8 cellular contexts compared by ENCODE assay signal in the genomic region with DNA sequence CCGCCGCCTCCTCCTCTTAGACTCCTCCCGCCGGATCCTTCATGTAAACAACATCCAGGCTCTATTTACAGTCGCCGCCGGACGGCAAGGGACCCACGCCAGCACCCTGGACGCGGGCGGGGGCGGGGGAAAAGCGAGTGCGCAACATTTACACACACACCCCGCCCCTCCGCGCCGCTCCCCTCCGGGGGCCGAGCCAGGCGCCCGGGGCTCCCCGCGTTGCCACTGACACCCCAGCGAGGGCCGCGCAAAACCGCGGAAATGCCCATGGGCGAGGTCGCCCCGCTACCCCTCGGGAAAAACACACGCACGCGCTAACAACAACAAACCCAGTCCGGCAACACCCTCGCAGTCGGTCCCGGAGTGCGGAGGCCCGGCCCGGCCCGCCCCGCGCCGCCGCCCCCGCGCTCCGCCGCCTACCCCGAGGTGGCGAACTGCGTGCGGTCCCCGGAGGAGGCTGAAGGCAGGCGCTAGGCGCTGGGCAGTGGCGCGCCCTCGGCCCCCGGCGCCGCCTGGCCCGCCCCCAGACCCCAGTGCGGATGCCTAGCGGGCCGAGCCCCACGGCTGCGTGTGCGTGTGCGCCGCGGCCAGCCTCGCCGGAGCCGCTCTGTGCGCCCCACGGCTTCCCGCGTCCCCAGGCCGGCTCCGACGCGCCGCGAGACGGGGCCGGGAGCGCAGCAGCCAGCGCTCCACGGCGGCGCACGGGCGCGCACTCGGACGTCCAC.
DNase-seq lines count a peak whose midpoint lies in the region; ATAC-seq and TF ChIP-seq lines count a peak whose summit lies in the region.

No MANE protein-coding gene starts in this region.

- H2BK12ac ChIP-seq in neuronal stem cell (ENCODE audit: low read length): peak overlapping the region; percentile 100

- H3K27ac ChIP-seq in gastroesophageal sphincter: peak overlapping the region; percentile 96 to 100 (median 98)
- H3K27ac ChIP-seq in neuronal stem cell (replicated peaks; ENCODE audit: low read length): peak overlapping the region; percentile 76
- H3K27ac ChIP-seq in subcutaneous abdominal adipose tissue (ENCODE audit: low read depth, low read length): peak overlapping the region; percentile 91

- peak; percentile 90 for DNase-seq in AG08396 (ENCODE audit: low spot score)
- peak; percentile 57 for DNase-seq in HS-27A (ENCODE audit: low read depth)
- DNase-seq in SK-N-DZ (ENCODE audit: low spot score): peak; percentile 81
- DNase-seq in activated naive CD4-positive, alpha-beta T cell treated with anti-CD3 and anti-CD28 coated beads for 36 hours: peak; percentile 67
- DNase-seq in neuronal stem cell (ENCODE audit: low spot score): peak; percentile 36

- peak overlapping the region; percentile 64 for H3K4me2 ChIP-seq in neuronal stem cell (ENCODE audit: insufficient read depth, low read length, poor library complexity, severe bottlenecking)

- TF ChIP-seq CTCF in gastroesophageal sphincter (IDR thresholded peaks at IDR 0.05): peak in 1 of 4 experiments; percentile 24

- TF ChIP-seq EP300 in gastroesophageal sphincter (IDR thresholded peaks at IDR 0.05): no peak

- ATAC-seq in GM18868 (IDR thresholded peaks at IDR 0.05; ENCODE audit: unreplicated experiment) (peak; percentile 42), gastroesophageal sphincter (peak; percentile 92)

- peak overlapping the region; percentile 24 for H2BK15ac ChIP-seq in neuronal stem cell (ENCODE audit: low read length)

- peak overlapping the region; percentile 37 for H3K4ac ChIP-seq in neuronal stem cell (ENCODE audit: low read length)

- no peaks in the 10 kb centered on the region for H3K36me3 ChIP-seq in gastroesophageal sphincter
- no peaks in the 10 kb centered on the region for H3K36me3 ChIP-seq in neuronal stem cell (replicated peaks in 1 of 2; ENCODE audit: control insufficient read depth in 2 of 2, insufficient read depth in 2 of 2, low read length in 2 of 2)
- no peaks in the 10 kb centered on the region for H3K36me3 ChIP-seq in subcutaneous abdominal adipose tissue (ENCODE audit: control insufficient read depth in 5 of 5, insufficient read depth in 5 of 5, low read length in 5 of 5)

- intact Hi-C loops in activated naive CD4-positive, alpha-beta T cell treated with anti-CD3 and anti-CD28 coated beads for 36 hours (cut with micrococcal nuclease): loop anchor here (1.0 to 10.0 kb wide), 12 partner anchors 8 to 1868 kb away; partner anchors contain the start of genes AK4, CACHD1 and JAK1

- peaks cover 5% of the 10 kb centered on the region for H3K79me1 ChIP-seq in neuronal stem cell (ENCODE audit: low read depth, low read length)

- peak overlapping the region; percentile 89 for H3K4me3 Mint-ChIP-seq in activated naive CD4-positive, alpha-beta T cell treated with anti-CD3 and anti-CD28 coated beads for 36 hours

- peak overlapping the region; percentile 95 for H2AFZ ChIP-seq in neuronal stem cell (ENCODE audit: low read length)

- peak overlapping the region; percentile 72 to 95 for H3K4me3 ChIP-seq in gastroesophageal sphincter
- peak overlapping the region; percentile 73 to 100 for H3K4me3 ChIP-seq in neuronal stem cell (ENCODE audit: low read length in 2 of 2)
- peak overlapping the region; percentile 82 to 99 (median 95) for H3K4me3 ChIP-seq in subcutaneous abdominal adipose tissue (ENCODE audit: low read depth in 1 of 5, low read length in 5 of 5)

- H3K9ac ChIP-seq in neuronal stem cell (ENCODE audit: low read depth, low read length, poor library complexity): peak overlapping the region; percentile 91
- peak overlapping the region; percentile 71 to 88 (median 82) for H3K9ac ChIP-seq in subcutaneous abdominal adipose tissue (ENCODE audit: low read length in 5 of 5)

- no peaks in the 10 kb centered on the region for H3K27me3 Mint-ChIP-seq in activated naive CD4-positive, alpha-beta T cell treated with anti-CD3 and anti-CD28 coated beads for 36 hours (ENCODE audit: low read depth)

- H3K18ac ChIP-seq in neuronal stem cell (ENCODE audit: low read length): peak overlapping the region; percentile 99

- peak overlapping the region; percentile 90 for H3K23ac ChIP-seq in neuronal stem cell (ENCODE audit: low read depth, low read length, poor library complexity)

- TF ChIP-seq POLR2A in gastroesophageal sphincter (IDR thresholded peaks at IDR 0.05): peak; percentile 79 to 87

- H2AK5ac ChIP-seq in neuronal stem cell (ENCODE audit: low read depth, low read length): no peak overlapping the region

- H3K36me3 Mint-ChIP-seq in activated naive CD4-positive, alpha-beta T cell treated with anti-CD3 and anti-CD28 coated beads for 36 hours (ENCODE audit: low read depth): no peaks in the 10 kb centered on the region

- H2BK5ac ChIP-seq in neuronal stem cell (ENCODE audit: low read length): peak overlapping the region; percentile 97

- H3K4me1 ChIP-seq in gastroesophageal sphincter: peaks cover 4 to 52% (median 18%) of the 10 kb centered on the region in 3 donors
- H3K4me1 ChIP-seq in neuronal stem cell (ENCODE audit: control insufficient read depth in 2 of 2, insufficient read depth in 1 of 2, low read depth in 1 of 2, low read length in 2 of 2): peaks cover 9% of the 10 kb centered on the region in 2 donors
- H3K4me1 ChIP-seq in subcutaneous abdominal adipose tissue (ENCODE audit: control insufficient read depth in 5 of 5, insufficient read depth in 5 of 5, low read length in 5 of 5): peaks cover 0 to 48% (median 46%) of the 10 kb centered on the region in 5 donors

- 0 to 7% methylated on average over 3 to 6 of the region's 101 CpGs for WGBS in gastroesophageal sphincter (ENCODE audit: low coverage in 1 of 2), 2 donors
- no CpG with 5 or more reads among the region's 101 CpGs for WGBS in neuronal stem cell (ENCODE audit: extremely low coverage in 2 of 2, insufficient read length in 2 of 2, insufficient replicate concordance in 1 of 2), 2 donors

- peak overlapping the region; percentile 18 for H2BK120ac ChIP-seq in neuronal stem cell (ENCODE audit: low read depth, low read length)

- H3K9me3 Mint-ChIP-seq in activated naive CD4-positive, alpha-beta T cell treated with anti-CD3 and anti-CD28 coated beads for 36 hours: no peaks in the 10 kb centered on the region

- H3K27ac Mint-ChIP-seq in activated naive CD4-positive, alpha-beta T cell treated with anti-CD3 and anti-CD28 coated beads for 36 hours: peak overlapping the region; percentile 77

- peak overlapping the region; percentile 94 for H4K91ac ChIP-seq in neuronal stem cell (ENCODE audit: low read depth, low read length, poor library complexity)

- H3K27me3 ChIP-seq in gastroesophageal sphincter: no peaks in the 10 kb centered on the region
- peaks cover 0 to 3% (median 0%) of the 10 kb centered on the region in 3 experiments for H3K27me3 ChIP-seq in neuronal stem cell (ENCODE audit: control insufficient read depth in 3 of 3, insufficient read depth in 3 of 3, low read depth in 1 of 3, low read length in 3 of 3)
- no peaks in the 10 kb centered on the region for H3K27me3 ChIP-seq in subcutaneous abdominal adipose tissue (ENCODE audit: control insufficient read depth in 5 of 5, insufficient read depth in 4 of 5, low read length in 5 of 5)

- H4K8ac ChIP-seq in neuronal stem cell (ENCODE audit: low read depth, low read length): no peak overlapping the region

- CTCF ChIA-PET in activated naive CD4-positive, alpha-beta T cell treated with anti-CD3 and anti-CD28 coated beads for 36 hours (lab: Charles Lee): interaction anchor here (2.0 to 6.3 kb wide), 2 partner anchors 7 to 26 kb away, joined by 8 to 118 read pairs; no protein-coding TSS in a partner anchor

- H3K4me1 Mint-ChIP-seq in activated naive CD4-positive, alpha-beta T cell treated with anti-CD3 and anti-CD28 coated beads for 36 hours (ENCODE audit: low read depth): peaks cover 58% of the 10 kb centered on the region

- H3K9me3 ChIP-seq in gastroesophageal sphincter: no peaks in the 10 kb centered on the region
- no peaks in the 10 kb centered on the region for H3K9me3 ChIP-seq in neuronal stem cell (replicated peaks in 1 of 2; ENCODE audit: control insufficient read depth in 2 of 2, insufficient read depth in 1 of 2, low read depth in 1 of 2, low read length in 2 of 2)
- H3K9me3 ChIP-seq in subcutaneous abdominal adipose tissue (ENCODE audit: control insufficient read depth in 5 of 5, low read length in 5 of 5): no peaks in the 10 kb centered on the region

- H3K14ac ChIP-seq in neuronal stem cell (ENCODE audit: low read length): peak overlapping the region; percentile 71

Comparison
In these comparisons a context has a peak if more than half of its experiments do, and no peak if none do; other contexts are left out.
1. Peak in every context shown above with its lines: DNase-seq, ATAC-seq, H3K4me3 ChIP-seq and H3K27ac ChIP-seq.
2. DNase-seq: peak in every context shown above with its lines; median percentile 90 in AG08396; 81 in SK-N-DZ; 67 in activated naive CD4-positive, alpha-beta T cell treated with anti-CD3 and anti-CD28 coated beads for 36 hours; 57 in HS-27A; 36 in neuronal stem cell.